In genomic region chr2:195824478-195824877, GRCh38 we compare ENCODE assay signal across 25 cellular contexts.
"Had no signal": no experiment of that assay in that cellular context is flagged by ENCODE, and none has a peak within 500 bp of the region (broad histone marks: within the 10 kb centered on the region; RNA-seq: fewer than 3 reads in every experiment).

No MANE protein-coding gene starts in this region.

- H3K27ac ChIP-seq: epithelial cell of prostate, gastrocnemius medialis, hepatocyte, neutrophil, pancreas, prostate gland, suprapubic skin, tibial artery had no signal

- H3K4me2 ChIP-seq: hepatocyte had no signal

- H3K9me3 ChIP-seq: gastrocnemius medialis, neutrophil, pancreas, prostate gland, suprapubic skin, tibial artery had no signal

- FAIRE-seq: colon, pancreas had no signal

- H3K79me2 ChIP-seq: hepatocyte had no signal

- ATAC-seq: gastrocnemius medialis, left cardiac atrium, left ventricle myocardium superior, pancreas had no signal

- H3K36me3 ChIP-seq: gastrocnemius medialis, neutrophil, pancreas, prostate gland, suprapubic skin, tibial artery had no signal

- DNase-seq: activated CD4-positive, alpha-beta T cell treated with anti-CD3 and anti-CD28 coated beads for 4 hours; activated CD4-positive, alpha-beta T cell treated with anti-CD3 and anti-CD28 coated beads, Interleukin-2, amount 50 U/mL, for 4 hours; activated CD4-positive, CD25-positive, alpha-beta regulatory T cell; activated CD8-positive, alpha-beta memory T cell treated with anti-CD3 and anti-CD28 coated beads for 24 hours; activated effector memory CD4-positive, alpha-beta T cell treated with Interleukin-2 at 50 U/mL for 16 hours; activated naive CD4-positive, alpha-beta T cell treated with Interleukin-2 at 50 U/mL for 16 hours; anterior cingulate cortex; dermis blood vessel endothelial cell; effector CD4-positive, alpha-beta T cell; gastrocnemius medialis; glutamatergic neuron; islet precursor cell; left cardiac atrium; left ventricle myocardium superior; naive B cell; nephron progenitor cell; pancreas; stimulated activated naive CD4-positive, alpha-beta T cell; tibial artery had no signal

- H2AFZ ChIP-seq: hepatocyte had no signal

- H3K27me3 ChIP-seq: gastrocnemius medialis, hepatocyte, neutrophil, pancreas, suprapubic skin, tibial artery had no signal

- H3K4me1 ChIP-seq: gastrocnemius medialis, pancreas, prostate gland, suprapubic skin, tibial artery had no signal

- H3K4me3 ChIP-seq: gastrocnemius medialis, hepatocyte, pancreas, prostate gland, suprapubic skin, tibial artery had no signal
